31 cellular contexts compared by ENCODE assay signal in genomic region chr2:177689623-177690022, GRCh38.
DNase-seq lines count a peak whose midpoint lies in the region; ATAC-seq and TF ChIP-seq lines count a peak whose summit lies in the region.
"Had no signal": no experiment of that assay in that cellular context is flagged by ENCODE, and none has a peak within 500 bp of the region (broad histone marks: within the 10 kb centered on the region; RNA-seq: fewer than 3 reads in every experiment).

No MANE protein-coding gene starts in this region.

- peaks cover 4% of the 10 kb centered on the region for H3K4me1 Mint-ChIP-seq in neural progenitor cell
- no peaks in the 10 kb centered on the region for H3K4me1 Mint-ChIP-seq in stimulated activated naive CD8-positive, alpha-beta T cell treated with anti-CD3 and anti-CD28 coated beads, Interleukin-15, amount 100 ng/mL, for 72 hours
- H3K4me1 Mint-ChIP-seq: activated naive CD4-positive, alpha-beta T cell treated with anti-CD3 and anti-CD28 coated beads, Interleukin-2, amount 10 ng/mL, durations not matched to agents 7 days and 5 days; CD4-positive, alpha-beta memory T cell; neural crest cell had no signal

- H3K27ac ChIP-seq in DND-41 (ENCODE audit: low read length) (peak overlapping the region; percentile 69), neural progenitor cell (no peak overlapping the region), colonic mucosa (no peak overlapping the region), sigmoid colon (no peak overlapping the region), aorta (ENCODE audit: low read depth in 1 of 2, low read length in 2 of 2) (no peak overlapping the region)
- H3K27ac ChIP-seq: adrenal gland, epithelial cell of prostate, PC-9, thyroid gland, uterus had no signal

- no peak for TF ChIP-seq POLR2A in sigmoid colon (IDR thresholded peaks at IDR 0.05)

- no peak for TF ChIP-seq CTCF in DND-41 (IDR thresholded peaks at IDR 0.05; ENCODE audit: borderline replicate concordance, extremely low read depth, low read length, poor library complexity, severe bottlenecking)
- no peak for TF ChIP-seq CTCF in neural progenitor cell (IDR thresholded peaks at IDR 0.05)
- TF ChIP-seq CTCF in colonic mucosa (IDR thresholded peaks at IDR 0.05), result no peak
- no peak for TF ChIP-seq CTCF in sigmoid colon (IDR thresholded peaks at IDR 0.05)

- H3K79me2 ChIP-seq in DND-41 (ENCODE audit: insufficient read depth, low read length) (no peaks in the 10 kb centered on the region), neural progenitor cell (ENCODE audit: low read depth) (no peaks in the 10 kb centered on the region)

- H3K9me3 Mint-ChIP-seq in neural progenitor cell, result no peaks in the 10 kb centered on the region
- no peaks in the 10 kb centered on the region for H3K9me3 Mint-ChIP-seq in stimulated activated naive CD8-positive, alpha-beta T cell treated with anti-CD3 and anti-CD28 coated beads, Interleukin-15, amount 100 ng/mL, for 72 hours
- H3K9me3 Mint-ChIP-seq: activated CD8-positive, alpha-beta T cell treated with anti-CD3 and anti-CD28 coated beads for 36 hours; activated naive CD4-positive, alpha-beta T cell treated with anti-CD3 and anti-CD28 coated beads, Interleukin-2, amount 10 ng/mL, durations not matched to agents 7 days and 5 days; activated T-helper 1 cell treated with anti-CD3 and anti-CD28 coated beads, Interleukin-12 subunit alpha, Interleukin-12 subunit beta, Interleukin-2, Interleukin-4 antibody, amounts not matched to agents 30 ng/mL and 10 ng/mL and 1 ng/mL, durations not matched to agents 14 hours and 24 hours and 36 hours; CD4-positive, alpha-beta memory T cell; neural crest cell had no signal

- H3K4me3 ChIP-seq in DND-41 (ENCODE audit: low read depth in 1 of 2, low read length in 2 of 2), result no peak overlapping the region
- no peak overlapping the region for H3K4me3 ChIP-seq in neural progenitor cell
- H3K4me3 ChIP-seq in colonic mucosa, result no peak overlapping the region
- H3K4me3 ChIP-seq in sigmoid colon, result no peak overlapping the region
- H3K4me3 ChIP-seq in aorta (ENCODE audit: low read length in 2 of 2), result no peak overlapping the region
- H3K4me3 ChIP-seq: adrenal gland, PC-9, thyroid gland, uterus had no signal

- H3K27me3 ChIP-seq in DND-41 (ENCODE audit: insufficient read depth, low read length, poor library complexity), result no peaks in the 10 kb centered on the region
- no peaks in the 10 kb centered on the region for H3K27me3 ChIP-seq in neural progenitor cell
- H3K27me3 ChIP-seq in colonic mucosa, result no peaks in the 10 kb centered on the region
- H3K27me3 ChIP-seq in sigmoid colon, result no peaks in the 10 kb centered on the region
- H3K27me3 ChIP-seq in aorta (ENCODE audit: control insufficient read depth in 1 of 2, insufficient read depth in 2 of 2, low read length in 1 of 2), result no peaks in the 10 kb centered on the region
- H3K27me3 ChIP-seq: adrenal gland, thyroid gland, uterus had no signal

- ATAC-seq in DND-41 (ENCODE audit: insufficient read depth, low read depth) (peak; percentile 99), aorta (ENCODE audit: low FRiP score) (no peak)
- no peak for ATAC-seq in stimulated activated naive CD8-positive, alpha-beta T cell treated with anti-CD3 and anti-CD28 coated beads, Interleukin-15, amount 100 ng/mL, for 72 hours
- ATAC-seq: activated CD8-positive, alpha-beta T cell treated with anti-CD3 and anti-CD28 coated beads for 36 hours; HCT116; right cardiac atrium; SK-N-SH treated with all-trans-retinoic acid at 6 μM for 48 hours; T-helper 17 cell had no signal

- peaks cover 20% of the 10 kb centered on the region for H3K4me1 ChIP-seq in DND-41 (ENCODE audit: insufficient read depth, low read length)
- peaks cover 10% of the 10 kb centered on the region for H3K4me1 ChIP-seq in neural progenitor cell
- peaks cover 3% of the 10 kb centered on the region for H3K4me1 ChIP-seq in colonic mucosa
- H3K4me1 ChIP-seq in sigmoid colon, result no peaks in the 10 kb centered on the region
- no peaks in the 10 kb centered on the region for H3K4me1 ChIP-seq in aorta (ENCODE audit: control insufficient read depth in 1 of 2, insufficient read depth in 2 of 2, low read length in 2 of 2)
- H3K4me1 ChIP-seq: adrenal gland, thyroid gland had no signal

- H4K20me1 ChIP-seq in DND-41 (ENCODE audit: insufficient read depth, low read length), result no peaks in the 10 kb centered on the region
- no peaks in the 10 kb centered on the region for H4K20me1 ChIP-seq in neural progenitor cell (ENCODE audit: low read depth)

- H3K36me3 Mint-ChIP-seq in neural progenitor cell, result no peaks in the 10 kb centered on the region
- H3K36me3 Mint-ChIP-seq: activated naive CD4-positive, alpha-beta T cell treated with anti-CD3 and anti-CD28 coated beads, Interleukin-2, amount 10 ng/mL, durations not matched to agents 7 days and 5 days; CD4-positive, alpha-beta memory T cell had no signal

- H3K36me3 ChIP-seq in DND-41 (ENCODE audit: insufficient read depth, low read length) (no peaks in the 10 kb centered on the region), neural progenitor cell (no peaks in the 10 kb centered on the region), colonic mucosa (no peaks in the 10 kb centered on the region), sigmoid colon (no peaks in the 10 kb centered on the region), aorta (ENCODE audit: control insufficient read depth in 1 of 2, insufficient read depth in 2 of 2, low read length in 1 of 2) (no peaks in the 10 kb centered on the region)
- H3K36me3 ChIP-seq: adrenal gland, thyroid gland, uterus had no signal

- no peak for TF ChIP-seq EP300 in sigmoid colon (IDR thresholded peaks at IDR 0.05)

- DNase-seq in DND-41 (peak; percentile 76), MV-4-11 (lab: John Stamatoyannopoulos, UW) (peak; percentile 12), astrocyte of the hippocampus (ENCODE audit: low read depth, low spot score) (peak; percentile 66), neural progenitor cell (ENCODE audit: low spot score) (peak; percentile 27), colonic mucosa (no peak), sigmoid colon (no peak), aorta (no peak)
- DNase-seq in stimulated activated naive CD8-positive, alpha-beta T cell treated with anti-CD3 and anti-CD28 coated beads, Interleukin-15, amount 100 ng/mL, for 72 hours, result no peak
- DNase-seq: activated CD8-positive, alpha-beta memory T cell treated with anti-CD3 and anti-CD28 coated beads, Interleukin-2, amount 50 U/mL, for 48 hours; activated CD8-positive, alpha-beta T cell treated with anti-CD3 and anti-CD28 coated beads for 36 hours; activated naive CD4-positive, alpha-beta T cell treated with anti-CD3 and anti-CD28 coated beads, Interleukin-2, amount 10 ng/mL, durations not matched to agents 7 days and 5 days; adrenal gland; AML-193; CD4-positive, alpha-beta memory T cell; effector CD8-positive, alpha-beta T cell; hypothalamus; NCI-H1105; NCI-H1930; NCI-H524; NK-92 treated with Interleukin-12 subunit alpha and Interleukin-12 subunit beta, amount 100 ng/mL, for 24 hours; PC-9; right cardiac atrium; stimulated activated CD4-positive, alpha-beta T cell treated with anti-CD3 and anti-CD28 coated beads, Interleukin-2, amount 100 ng/mL, for 48 hours; T-helper 17 cell; thyroid gland; uterus had no signal

- peaks cover 7% of the 10 kb centered on the region for H3F3A ChIP-seq in neural progenitor cell (ENCODE audit: low read depth)

- H3K9ac ChIP-seq in DND-41 (ENCODE audit: low read depth, low read length) (peak overlapping the region; percentile 28; the same call in 1 of the 2 replicates), neural progenitor cell (no peak overlapping the region), colonic mucosa (ENCODE audit: low read depth in 2 of 2, low read length in 2 of 2) (peak overlapping the region in 1 of 2 donors; percentile 2)

- H3K4me2 ChIP-seq in DND-41 (ENCODE audit: insufficient read depth, low read length) (peak overlapping the region; percentile 41), neural progenitor cell (peak overlapping the region; percentile 26)
- H3K4me2 ChIP-seq: PC-9 had no signal

- no peak overlapping the region for H3K4me3 Mint-ChIP-seq in neural progenitor cell
- H3K4me3 Mint-ChIP-seq in stimulated activated naive CD8-positive, alpha-beta T cell treated with anti-CD3 and anti-CD28 coated beads, Interleukin-15, amount 100 ng/mL, for 72 hours, result no peak overlapping the region
- H3K4me3 Mint-ChIP-seq: activated CD8-positive, alpha-beta T cell treated with anti-CD3 and anti-CD28 coated beads for 36 hours; activated naive CD4-positive, alpha-beta T cell treated with anti-CD3 and anti-CD28 coated beads, Interleukin-2, amount 10 ng/mL, durations not matched to agents 7 days and 5 days; activated T-helper 1 cell treated with anti-CD3 and anti-CD28 coated beads, Interleukin-12 subunit alpha, Interleukin-12 subunit beta, Interleukin-2, Interleukin-4 antibody, amounts not matched to agents 30 ng/mL and 10 ng/mL and 1 ng/mL, durations not matched to agents 14 hours and 24 hours and 36 hours; CD4-positive, alpha-beta memory T cell; neural crest cell; T-helper 17 cell had no signal

- H3K27me3 Mint-ChIP-seq in neural progenitor cell (ENCODE audit: insufficient read depth, low read depth), result no peaks in the 10 kb centered on the region
- H3K27me3 Mint-ChIP-seq in stimulated activated naive CD8-positive, alpha-beta T cell treated with anti-CD3 and anti-CD28 coated beads, Interleukin-15, amount 100 ng/mL, for 72 hours, result no peaks in the 10 kb centered on the region

- H3K9me3 ChIP-seq in DND-41 (ENCODE audit: insufficient read depth, low read length, severe bottlenecking) (no peaks in the 10 kb centered on the region), neural progenitor cell (ENCODE audit: low read depth) (no peaks in the 10 kb centered on the region), colonic mucosa (no peaks in the 10 kb centered on the region), sigmoid colon (no peaks in the 10 kb centered on the region), aorta (ENCODE audit: control insufficient read depth, low read length) (peaks cover 1% of the 10 kb centered on the region)
- H3K9me3 ChIP-seq: adrenal gland, thyroid gland, uterus had no signal

- 35 to 37% methylated on average over 4 of the region's 4 CpGs for WGBS in sigmoid colon, 2 donors
- WGBS in aorta, 2 donors, result 66 to 77% methylated on average over 4 of the region's 4 CpGs

- intact Hi-C loops in colonic mucosa (cut with DNase I), result no loop called here
- intact Hi-C loops in sigmoid colon (cut with DNase I), result no loop called here
- intact Hi-C loops in aorta (cut with DNase I), result loop anchor here in 1 of 2 donors (10.0 kb wide), 1 partner anchor 155 kb away; no protein-coding TSS in a partner anchor

- no peak overlapping the region for H3K27ac Mint-ChIP-seq in neural progenitor cell
- no peak overlapping the region for H3K27ac Mint-ChIP-seq in stimulated activated naive CD8-positive, alpha-beta T cell treated with anti-CD3 and anti-CD28 coated beads, Interleukin-15, amount 100 ng/mL, for 72 hours
- H3K27ac Mint-ChIP-seq: activated CD8-positive, alpha-beta T cell treated with anti-CD3 and anti-CD28 coated beads for 36 hours; activated naive CD4-positive, alpha-beta T cell treated with anti-CD3 and anti-CD28 coated beads, Interleukin-2, amount 10 ng/mL, durations not matched to agents 7 days and 5 days; activated T-helper 1 cell treated with anti-CD3 and anti-CD28 coated beads, Interleukin-12 subunit alpha, Interleukin-12 subunit beta, Interleukin-2, Interleukin-4 antibody, amounts not matched to agents 30 ng/mL and 10 ng/mL and 1 ng/mL, durations not matched to agents 14 hours and 24 hours and 36 hours; CD4-positive, alpha-beta memory T cell; T-helper 17 cell had no signal

- H2AFZ ChIP-seq in DND-41 (ENCODE audit: low read depth, low read length) (peak overlapping the region; percentile 61), neural progenitor cell (replicated peaks) (peak overlapping the region; percentile 38)
- H2AFZ ChIP-seq: PC-9 had no signal

Comparison
In these comparisons a context has a peak if more than half of its experiments do, and no peak if none do; other contexts are left out.
1. DNase-seq: peak in DND-41 (single experiment), MV-4-11 (single experiment), astrocyte of the hippocampus (single experiment) and neural progenitor cell (single experiment); none in colonic mucosa (single experiment), sigmoid colon (single experiment), stimulated activated naive CD8-positive, alpha-beta T cell treated with anti-CD3 and anti-CD28 coated beads, Interleukin-15, amount 100 ng/mL, for 72 hours (0 of 2) and aorta (0 of 2).